ENCODE assay signal across 22 cellular contexts in genomic region chr16:83615131-83615530, GRCh38.
"Had no signal": no experiment of that assay in that cellular context is flagged by ENCODE, and none has a peak within 500 bp of the region (broad histone marks: within the 10 kb centered on the region; RNA-seq: fewer than 3 reads in every experiment).

No MANE protein-coding gene starts in this region.

- H3K27me3 ChIP-seq: brain microvascular endothelial cell, left lung, sigmoid colon, suprapubic skin had no signal

- DNase-seq: activated CD4-positive, alpha-beta T cell treated with anti-CD3 and anti-CD28 coated beads, Interleukin-2, amount 50 U/mL, for 4 hours; activated CD8-positive, alpha-beta memory T cell treated with anti-CD3 and anti-CD28 coated beads, Interleukin-2, amount 10 ng/mL, durations not matched to agents 7 days and 5 days; activated effector memory CD4-positive, alpha-beta T cell treated with anti-CD3 and anti-CD28 coated beads, Interleukin-2, amount 50 U/mL, for 16 hours; activated T-cell treated with anti-CD3 and anti-CD28 coated beads, Interleukin-2, amount 50 U/mL, for 4 hours; amniotic stem cell; brain microvascular endothelial cell; cerebellar nuclear complex; erythroblast; foreskin fibroblast; glutamatergic neuron; left lung; nephron progenitor cell; sigmoid colon; stimulated activated CD4-positive, alpha-beta T cell treated with anti-CD3 and anti-CD28 coated beads, Interleukin-2, amount 100 ng/mL, for 48 hours; stimulated activated naive CD8-positive, alpha-beta T cell treated with anti-CD3 and anti-CD28 coated beads, Interleukin-15, Interleukin-2, amounts not matched to agents 100 U/mL and 50 U/mL, for 24 hours; T-helper 2 cell had no signal

- H3K4me1 Mint-ChIP-seq: activated CD8-positive, alpha-beta memory T cell treated with anti-CD3 and anti-CD28 coated beads, Interleukin-2, amount 10 ng/mL, durations not matched to agents 7 days and 5 days; memory B cell had no signal

- H3K27me3 Mint-ChIP-seq: activated CD8-positive, alpha-beta memory T cell treated with anti-CD3 and anti-CD28 coated beads, Interleukin-2, amount 10 ng/mL, durations not matched to agents 7 days and 5 days; type B pancreatic cell had no signal

- H3K9me3 Mint-ChIP-seq: activated naive CD4-positive, alpha-beta T cell treated with anti-CD3 and anti-CD28 coated beads, Interleukin-2, amount 50 U/mL, for 72 hours had no signal

- H3K27ac Mint-ChIP-seq: activated CD8-positive, alpha-beta memory T cell treated with anti-CD3 and anti-CD28 coated beads, Interleukin-2, amount 10 ng/mL, durations not matched to agents 7 days and 5 days; activated naive CD4-positive, alpha-beta T cell treated with anti-CD3 and anti-CD28 coated beads, Interleukin-2, amount 50 U/mL, for 72 hours; memory B cell; nephron progenitor cell; type B pancreatic cell had no signal

- H3K4me1 ChIP-seq: left lung, sigmoid colon, suprapubic skin had no signal

- H3K4me3 Mint-ChIP-seq: activated CD8-positive, alpha-beta memory T cell treated with anti-CD3 and anti-CD28 coated beads, Interleukin-2, amount 10 ng/mL, durations not matched to agents 7 days and 5 days; activated T-cell treated with anti-CD3 and anti-CD28 coated beads, Interleukin-2, amount 50 U/mL, for 4 hours; memory B cell; nephron progenitor cell; type B pancreatic cell had no signal

- H3K36me3 ChIP-seq: brain microvascular endothelial cell, left lung, sigmoid colon, suprapubic skin had no signal

- FAIRE-seq: TTC549 had no signal

- H3K4me3 ChIP-seq: left lung, sigmoid colon, suprapubic skin had no signal

- H3K9me3 ChIP-seq: left lung, suprapubic skin had no signal

- H3K27ac ChIP-seq: brain microvascular endothelial cell, left lung, sigmoid colon, suprapubic skin had no signal

- ATAC-seq: activated CD4-positive, CD25-positive, alpha-beta regulatory T cell treated with anti-CD3 and anti-CD28 coated beads, Interleukin-2, amount 50 U/mL, for 24 hours; activated CD8-positive, alpha-beta memory T cell treated with anti-CD3 and anti-CD28 coated beads, Interleukin-2, amount 10 ng/mL, durations not matched to agents 7 days and 5 days; activated naive CD4-positive, alpha-beta T cell treated with anti-CD3 and anti-CD28 coated beads, Interleukin-2, amount 50 U/mL, for 72 hours; activated T-cell treated with anti-CD3 and anti-CD28 coated beads, Interleukin-2, amount 50 U/mL, for 4 hours; left lung; stimulated activated naive CD8-positive, alpha-beta T cell treated with anti-CD3 and anti-CD28 coated beads, Interleukin-15, Interleukin-2, amounts not matched to agents 100 U/mL and 50 U/mL, for 24 hours had no signal

- H3K36me3 Mint-ChIP-seq: activated CD8-positive, alpha-beta memory T cell treated with anti-CD3 and anti-CD28 coated beads, Interleukin-2, amount 10 ng/mL, durations not matched to agents 7 days and 5 days; activated naive CD4-positive, alpha-beta T cell treated with anti-CD3 and anti-CD28 coated beads, Interleukin-2, amount 50 U/mL, for 72 hours; memory B cell; type B pancreatic cell had no signal
